Comparison of ENCODE assay signal across 8 cellular contexts in the genomic region with DNA sequence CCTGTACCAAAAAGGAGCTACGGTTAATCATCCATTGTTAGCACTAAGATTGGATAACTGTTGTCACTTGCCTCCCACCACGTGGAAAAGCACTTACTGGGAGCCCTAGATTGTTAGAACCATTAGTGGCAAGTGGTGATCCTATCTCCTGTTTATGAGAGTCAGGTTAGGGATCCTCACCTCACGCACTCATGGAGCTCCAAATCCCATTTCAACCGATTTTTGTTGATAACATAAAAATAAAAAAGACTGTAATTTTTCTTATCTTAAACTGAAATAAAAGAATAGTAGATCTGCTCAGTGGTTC. TPM values are rescaled to one million over a fixed set of nuclear protein-coding genes. Genes with fewer than 3 reads are reported as not detected.
DNase-seq lines count a peak whose midpoint lies in the region; ATAC-seq and TF ChIP-seq lines count a peak whose summit lies in the region.

No MANE protein-coding gene starts in this region.

- H3K27me3 ChIP-seq in left ventricle myocardium inferior (ENCODE audit: low read depth) = no peaks in the 10 kb centered on the region
- H3K27me3 ChIP-seq in lung (ENCODE audit: control insufficient read depth, insufficient read depth) = no peaks in the 10 kb centered on the region
- H3K27me3 ChIP-seq in uterus = no peaks in the 10 kb centered on the region

- H3K36me3 ChIP-seq in left ventricle myocardium inferior (peaks cover 10% of the 10 kb centered on the region), lung (ENCODE audit: control insufficient read depth in 2 of 2, insufficient read depth in 2 of 2, low read length in 2 of 2) (peaks cover 0 to 3% of the 10 kb centered on the region in 2 donors), uterus (no peaks in the 10 kb centered on the region)

- no peak for ATAC-seq in Right ventricle myocardium inferior
- ATAC-seq in lung (ENCODE audit: insufficient read depth, low FRiP score) = no peak
- ATAC-seq in GM21381 (IDR thresholded peaks at IDR 0.05; ENCODE audit: unreplicated experiment) = no peak

- DNase-seq in left ventricle myocardium inferior (no peak), Right ventricle myocardium inferior (ENCODE audit: missing footprints) (no peak), astrocyte of the cerebellum (ENCODE audit: low read depth) (no peak), lung (ENCODE audit: low spot score) (no peak), uterus (no peak), kidney glomerular epithelial cell (lab: John Stamatoyannopoulos, UW) (no peak), HPDE6-E6E7 (ENCODE audit: extremely low spot score) (no peak)

- no peaks in the 10 kb centered on the region for H3K9me3 ChIP-seq in left ventricle myocardium inferior (replicated peaks)
- no peaks in the 10 kb centered on the region for H3K9me3 ChIP-seq in lung (ENCODE audit: control insufficient read depth in 2 of 2, insufficient read depth in 1 of 2, low read length in 1 of 2)
- H3K9me3 ChIP-seq in uterus = no peaks in the 10 kb centered on the region

- TF ChIP-seq CTCF in left ventricle myocardium inferior (IDR thresholded peaks at IDR 0.05; ENCODE audit: borderline replicate concordance) (no peak), astrocyte of the cerebellum (IDR thresholded peaks at IDR 0.05; ENCODE audit: low read depth, low read length, missing control alignments) (no peak), lung (IDR thresholded peaks at IDR 0.05; ENCODE audit: control extremely low read depth, extremely low read depth) (no peak), uterus (IDR thresholded peaks at IDR 0.05) (no peak)

- in situ Hi-C loops in astrocyte of the cerebellum (cut with HindIII; ENCODE audit: low sequenced_read_pairs) = no loop called here

- H3K4me3 ChIP-seq in left ventricle myocardium inferior = peak overlapping the region; percentile 79
- peak overlapping the region; percentile 89 for H3K4me3 ChIP-seq in astrocyte of the cerebellum (ENCODE audit: low read depth, low read length)
- peak overlapping the region; percentile 8 for H3K4me3 ChIP-seq in lung
- H3K4me3 ChIP-seq in uterus = peak overlapping the region; percentile 85 to 90

- H3K4me1 ChIP-seq in left ventricle myocardium inferior (peaks cover 53% of the 10 kb centered on the region), lung (ENCODE audit: control insufficient read depth in 2 of 2, insufficient read depth in 2 of 2, low read length in 2 of 2) (peaks cover 2 to 10% of the 10 kb centered on the region in 2 donors), uterus (peaks cover 6 to 8% of the 10 kb centered on the region in 2 donors)

- intact Hi-C loops in left ventricle myocardium inferior (cut with micrococcal nuclease) = no loop called here
- intact Hi-C loops in Right ventricle myocardium inferior (cut with DNase I) = loop anchor here (10.0 kb wide), 1 partner anchor 772 kb away; the partner anchor contains the start of gene KATNBL1
- intact Hi-C loops in uterus (cut with DNase I; ENCODE audit: low total_unique reads) = no loop called here

- no peak for TF ChIP-seq POLR2A in uterus (IDR thresholded peaks at IDR 0.05)

- H3K27ac ChIP-seq in left ventricle myocardium inferior (replicated peaks) (peak overlapping the region; percentile 93), lung (ENCODE audit: low read depth in 1 of 2, low read length in 1 of 2) (peak overlapping the region in 1 of 2 donors; percentile 41), uterus (peak overlapping the region; percentile 95 to 97)

- WGBS in lung, 2 donors = 21 to 34% methylated on average over 4 of the region's 4 CpGs

RNA-seq across cellular contexts. Expression of gene ZNF770, which starts 1.0 kb away (rescaled TPM):
- total RNA-seq in left ventricle myocardium inferior (41.3 TPM), Right ventricle myocardium inferior (45.3 TPM), lung (10 to 100 TPM; 27.8 to 38.3 TPM), uterus (10 to 100 TPM; 18.4 to 86.1 (median 33.4) TPM)
- 10 to 100 TPM in 1 of 2 donors, 1 to 10 TPM in 1; 8.2 to 10.2 TPM for polyA plus RNA-seq in lung

RNA-seq across cellular contexts. Expression of gene AQR, which starts 17.6 kb away (rescaled TPM):
- total RNA-seq in left ventricle myocardium inferior (9.8 TPM), Right ventricle myocardium inferior (10.1 TPM), lung (10 to 100 TPM; 24.7 to 41.3 TPM), uterus (10 to 100 TPM; 13.1 to 52.7 (median 33.3) TPM)
- polyA plus RNA-seq in lung = 10 to 100 TPM in 1 of 2 donors, 1 to 10 TPM in 1; 9.2 to 14.5 TPM

Comparison
In these comparisons a context has a peak if more than half of its experiments do, and no peak if none do; other contexts are left out.
1. H3K4me3 ChIP-seq: peak in every context shown above with its lines; median percentile 89 in astrocyte of the cerebellum; 88 in uterus; 79 in left ventricle myocardium inferior; 8 in lung.